In genomic region chr15:100111103-100112060, GRCh38 we compare ENCODE assay signal across 8 cellular contexts.
A peak's percentile ranks its signal among the peaks of the same experiment; 100 is the strongest.
DNase-seq lines count a peak whose midpoint lies in the region; ATAC-seq and TF ChIP-seq lines count a peak whose summit lies in the region.

No MANE protein-coding gene starts in this region.

- ATAC-seq in mucosa of descending colon (peak; percentile 69), GM18858 (IDR thresholded peaks at IDR 0.05; ENCODE audit: unreplicated experiment) (no peak)

- 56 to 64% methylated on average over 15 of the region's 15 CpGs for WGBS in thyroid gland, 2 donors
- 76% methylated on average over 15 of the region's 15 CpGs for WGBS in prostate gland

- H3K9me3 ChIP-seq in mucosa of descending colon (no peaks in the 10 kb centered on the region), thyroid gland (no peaks in the 10 kb centered on the region), prostate gland (no peaks in the 10 kb centered on the region)

- peak; percentile 51 for DNase-seq in HCEC 1CT
- DNase-seq in RPMI8226: peak; percentile 91
- peak; percentile 89 to 91 for DNase-seq in cardiac fibroblast (ENCODE audit: low read depth in 2 of 2)
- peak in 1 of 3 donors; percentile 19 for DNase-seq in mucosa of descending colon
- DNase-seq in thyroid gland: peak; percentile 27 to 34
- no peak for DNase-seq in prostate gland (ENCODE audit: low spot score)
- no peak for DNase-seq in NCI-H1048 (lab: John Stamatoyannopoulos, UW)

- TF ChIP-seq POLR2A in thyroid gland (IDR thresholded peaks at IDR 0.05): no peak
- no peak for TF ChIP-seq POLR2A in prostate gland (IDR thresholded peaks at IDR 0.05)

- no peak overlapping the region for H3K4me3 ChIP-seq in cardiac fibroblast (replicated peaks in 1 of 2; ENCODE audit: low read depth in 2 of 2, low read length in 2 of 2)
- H3K4me3 ChIP-seq in mucosa of descending colon: no peak overlapping the region
- H3K4me3 ChIP-seq in thyroid gland (replicated peaks in 1 of 3): no peak overlapping the region
- no peak overlapping the region for H3K4me3 ChIP-seq in prostate gland

- H3K4me1 ChIP-seq in mucosa of descending colon (ENCODE audit: low read depth): peaks cover 12% of the 10 kb centered on the region
- peaks cover 37 to 56% of the 10 kb centered on the region in 2 donors for H3K4me1 ChIP-seq in thyroid gland
- H3K4me1 ChIP-seq in prostate gland (replicated peaks): no peaks in the 10 kb centered on the region

- intact Hi-C loops in mucosa of descending colon (cut with DNase I, micrococcal nuclease) (no loop called here), thyroid gland (cut with DNase I) (no loop called here), prostate gland (cut with DNase I) (no loop called here)

- TF ChIP-seq CTCF in cardiac fibroblast (IDR thresholded peaks at IDR 0.05; ENCODE audit: low read depth, low read length) (no peak), mucosa of descending colon (IDR thresholded peaks at IDR 0.05) (no peak), thyroid gland (IDR thresholded peaks at IDR 0.05) (no peak), prostate gland (IDR thresholded peaks at IDR 0.05) (no peak)

- H3K27ac ChIP-seq in thyroid gland (peak overlapping the region in 2 of 3 donors; percentile 89 to 94), prostate gland (no peak overlapping the region)

- H3K27me3 ChIP-seq in thyroid gland: no peaks in the 10 kb centered on the region
- no peaks in the 10 kb centered on the region for H3K27me3 ChIP-seq in prostate gland (replicated peaks; ENCODE audit: insufficient read depth)

- H3K36me3 ChIP-seq in mucosa of descending colon (ENCODE audit: low read depth): no peaks in the 10 kb centered on the region
- no peaks in the 10 kb centered on the region for H3K36me3 ChIP-seq in thyroid gland
- no peaks in the 10 kb centered on the region for H3K36me3 ChIP-seq in prostate gland

Comparison
In these comparisons a context has a peak if more than half of its experiments do, and no peak if none do; other contexts are left out.
1. DNase-seq: peak in HCEC 1CT (single experiment), RPMI8226 (single experiment), cardiac fibroblast (2 of 2) and thyroid gland (2 of 2); none in prostate gland (single experiment) and NCI-H1048 (single experiment).
2. H3K27ac ChIP-seq: peak in thyroid gland (2 of 3); none in prostate gland (0 of 2).